16 cellular contexts compared by ENCODE assay signal in genomic region chr5:158727771-158728311, GRCh38.
DNase-seq lines count a peak whose midpoint lies in the region; ATAC-seq and TF ChIP-seq lines count a peak whose summit lies in the region.
"Had no signal": no experiment of that assay in that cellular context is flagged by ENCODE, and none has a peak within 500 bp of the region (broad histone marks: within the 10 kb centered on the region; RNA-seq: fewer than 3 reads in every experiment).

No MANE protein-coding gene starts in this region.

- H3K4me1 ChIP-seq in ACC112 (ENCODE audit: control insufficient read depth, insufficient read depth, low read length, unreplicated experiment) = peaks cover 32% of the 10 kb centered on the region

- no peaks in the 10 kb centered on the region for H3K27me3 ChIP-seq in ACC112 (ENCODE audit: insufficient read depth, low read length)

- no peaks in the 10 kb centered on the region for H3K79me2 ChIP-seq in ACC112 (ENCODE audit: control insufficient read depth, insufficient read depth, low read length, unreplicated experiment)

- peaks cover 37% of the 10 kb centered on the region for H3K4me1 Mint-ChIP-seq in WTC11
- peaks cover 41% of the 10 kb centered on the region for H3K4me1 Mint-ChIP-seq in glutamatergic neuron (ENCODE audit: low read depth, unreplicated experiment)
- peaks cover 32% of the 10 kb centered on the region for H3K4me1 Mint-ChIP-seq in neural crest cell
- no peaks in the 10 kb centered on the region for H3K4me1 Mint-ChIP-seq in activated naive CD8-positive, alpha-beta T cell treated with anti-CD3 and anti-CD28 coated beads, Interleukin-2, amount 50 U/mL, for 24 hours

- H3K9me3 Mint-ChIP-seq in WTC11 = no peaks in the 10 kb centered on the region
- peaks cover 31% of the 10 kb centered on the region for H3K9me3 Mint-ChIP-seq in glutamatergic neuron (ENCODE audit: unreplicated experiment)
- no peaks in the 10 kb centered on the region for H3K9me3 Mint-ChIP-seq in neural crest cell
- H3K9me3 Mint-ChIP-seq in activated naive CD8-positive, alpha-beta T cell treated with anti-CD3 and anti-CD28 coated beads, Interleukin-2, amount 50 U/mL, for 24 hours = no peaks in the 10 kb centered on the region
- H3K9me3 Mint-ChIP-seq: activated T-cell treated with anti-CD3 and anti-CD28 coated beads, Interleukin-2, amount 50 U/mL, for 24 hours; GM23338 had no signal

- peak; percentile 15; the same call in 1 of the 2 replicates for ATAC-seq in WTC11
- no peak for ATAC-seq in GM19397 (IDR thresholded peaks at IDR 0.05; ENCODE audit: unreplicated experiment)
- ATAC-seq in activated naive CD8-positive, alpha-beta T cell treated with anti-CD3 and anti-CD28 coated beads, Interleukin-2, amount 50 U/mL, for 24 hours = no peak
- ATAC-seq in GM21529 (IDR thresholded peaks at IDR 0.05; ENCODE audit: unreplicated experiment) = no peak

- peaks cover 31% of the 10 kb centered on the region for H3K27me3 Mint-ChIP-seq in WTC11 (ENCODE audit: low read depth)
- peaks cover 9% of the 10 kb centered on the region for H3K27me3 Mint-ChIP-seq in glutamatergic neuron (ENCODE audit: unreplicated experiment)
- H3K27me3 Mint-ChIP-seq in neural crest cell (ENCODE audit: low read depth) = peaks cover 3% of the 10 kb centered on the region
- peaks cover 2% of the 10 kb centered on the region for H3K27me3 Mint-ChIP-seq in activated naive CD8-positive, alpha-beta T cell treated with anti-CD3 and anti-CD28 coated beads, Interleukin-2, amount 50 U/mL, for 24 hours

- POLR2A ChIA-PET in WTC11 (lab: Charles Lee) = no interaction called here

- H3K4me3 ChIP-seq in ACC112 (ENCODE audit: low read depth, low read length) = peak overlapping the region; percentile 25; the same call in 1 of the 2 replicates
- H3K4me3 ChIP-seq: GM23338, skin epidermis, thoracic aorta had no signal

- H3K36me3 ChIP-seq in ACC112 (ENCODE audit: insufficient read depth, low read length) = peaks cover 29% of the 10 kb centered on the region

- H2AFZ ChIP-seq in ACC112 (ENCODE audit: low read length, unreplicated experiment) = no peak overlapping the region
- H2AFZ ChIP-seq: GM23338 had no signal

- CTCF ChIA-PET in WTC11 (lab: Charles Lee) = no interaction called here

- H3K27ac ChIP-seq in ACC112 (ENCODE audit: low read depth, low read length) = peak overlapping the region; percentile 36; the same call in 1 of the 2 replicates
- H3K27ac ChIP-seq: thoracic aorta had no signal

- TF ChIP-seq CTCF in WTC11 (IDR thresholded peaks at IDR 0.05) (no peak), glutamatergic neuron (IDR thresholded peaks at IDR 0.05; ENCODE audit: partially characterized antibody, unreplicated experiment) (no peak), neural crest cell (conservative IDR thresholded peaks at IDR 0.05) (no peak)

- DNase-seq in WTC11 (ENCODE audit: low spot score) = no peak
- no peak for DNase-seq in glutamatergic neuron
- DNase-seq in neural crest cell (ENCODE audit: low read depth, low spot score) = no peak
- DNase-seq in Ammon's horn (ENCODE audit: low spot score) = no peak
- no peak for DNase-seq in activated naive CD8-positive, alpha-beta T cell treated with anti-CD3 and anti-CD28 coated beads, Interleukin-2, amount 50 U/mL, for 24 hours
- DNase-seq: activated CD4-positive, alpha-beta T cell treated with anti-CD3 and anti-CD28 coated beads for 1 hour; activated T-cell treated with anti-CD3 and anti-CD28 coated beads, Interleukin-2, amount 50 U/mL, for 24 hours; DMS 273 treated with DMSO at 0.1 percent for 48 hours; NCI-H2107; SW 1271 had no signal

- H3K36me3 Mint-ChIP-seq in WTC11 (no peaks in the 10 kb centered on the region), glutamatergic neuron (ENCODE audit: unreplicated experiment) (no peaks in the 10 kb centered on the region), neural crest cell (ENCODE audit: low read depth) (no peaks in the 10 kb centered on the region)
- no peaks in the 10 kb centered on the region for H3K36me3 Mint-ChIP-seq in activated naive CD8-positive, alpha-beta T cell treated with anti-CD3 and anti-CD28 coated beads, Interleukin-2, amount 50 U/mL, for 24 hours (ENCODE audit: low read depth)

- H3K4me3 Mint-ChIP-seq in WTC11 (no peak overlapping the region), glutamatergic neuron (ENCODE audit: unreplicated experiment) (no peak overlapping the region), neural crest cell (peak overlapping the region; percentile 3)
- H3K4me3 Mint-ChIP-seq in activated naive CD8-positive, alpha-beta T cell treated with anti-CD3 and anti-CD28 coated beads, Interleukin-2, amount 50 U/mL, for 24 hours = no peak overlapping the region
- H3K4me3 Mint-ChIP-seq: activated T-cell treated with anti-CD3 and anti-CD28 coated beads, Interleukin-2, amount 50 U/mL, for 24 hours; GM23338 had no signal

- no peak overlapping the region for H3K27ac Mint-ChIP-seq in WTC11
- peak overlapping the region; percentile 89 for H3K27ac Mint-ChIP-seq in glutamatergic neuron (ENCODE audit: unreplicated experiment)
- H3K27ac Mint-ChIP-seq in neural crest cell (ENCODE audit: unreplicated experiment) = no peak overlapping the region
- H3K27ac Mint-ChIP-seq in activated naive CD8-positive, alpha-beta T cell treated with anti-CD3 and anti-CD28 coated beads, Interleukin-2, amount 50 U/mL, for 24 hours = no peak overlapping the region
- H3K27ac Mint-ChIP-seq: activated T-cell treated with anti-CD3 and anti-CD28 coated beads, Interleukin-2, amount 50 U/mL, for 24 hours; GM23338 had no signal

TF ChIP-seq in WTC11, 78 proteins besides CTCF, POLR2A, EP300 and RAD21:
- TF ChIP-seq ATF2 (CRISPR knock-in tag; IDR thresholded peaks at IDR 0.05; ENCODE audit: borderline replicate concordance, low read depth) (no peak), SMAD3 (CRISPR knock-in tag; IDR thresholded peaks at IDR 0.05; ENCODE audit: borderline replicate concordance) (no peak), ETV6 (CRISPR knock-in tag; IDR thresholded peaks at IDR 0.05) (no peak), SOX15 (CRISPR knock-in tag; IDR thresholded peaks at IDR 0.05) (no peak), SMAD4 (CRISPR knock-in tag; IDR thresholded peaks at IDR 0.05) (no peak), USF2 (CRISPR knock-in tag; IDR thresholded peaks at IDR 0.05) (no peak), HMGA2 (CRISPR knock-in tag; IDR thresholded peaks at IDR 0.05) (no peak), ZNF232 (CRISPR knock-in tag; IDR thresholded peaks at IDR 0.05) (no peak), TP53 (CRISPR knock-in tag; IDR thresholded peaks at IDR 0.05) (no peak), ZBTB21 (CRISPR knock-in tag; IDR thresholded peaks at IDR 0.05; ENCODE audit: borderline replicate concordance) (no peak), E2F1 (CRISPR knock-in tag; IDR thresholded peaks at IDR 0.05) (no peak), ESRRA (CRISPR knock-in tag; IDR thresholded peaks at IDR 0.05; ENCODE audit: borderline replicate concordance) (no peak)
- TF ChIP-seq, protein P1, sequence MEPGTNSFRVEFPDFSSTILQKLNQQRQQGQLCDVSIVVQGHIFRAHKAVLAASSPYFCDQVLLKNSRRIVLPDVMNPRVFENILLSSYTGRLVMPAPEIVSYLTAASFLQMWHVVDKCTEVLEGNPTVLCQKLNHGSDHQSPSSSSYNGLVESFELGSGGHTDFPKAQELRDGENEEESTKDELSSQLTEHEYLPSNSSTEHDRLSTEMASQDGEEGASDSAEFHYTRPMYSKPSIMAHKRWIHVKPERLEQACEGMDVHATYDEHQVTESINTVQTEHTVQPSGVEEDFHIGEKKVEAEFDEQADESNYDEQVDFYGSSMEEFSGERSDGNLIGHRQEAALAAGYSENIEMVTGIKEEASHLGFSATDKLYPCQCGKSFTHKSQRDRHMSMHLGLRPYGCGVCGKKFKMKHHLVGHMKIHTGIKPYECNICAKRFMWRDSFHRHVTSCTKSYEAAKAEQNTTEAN (CRISPR knock-in tag; IDR thresholded peaks at IDR 0.05) = no peak
- TF ChIP-seq, protein P2, sequence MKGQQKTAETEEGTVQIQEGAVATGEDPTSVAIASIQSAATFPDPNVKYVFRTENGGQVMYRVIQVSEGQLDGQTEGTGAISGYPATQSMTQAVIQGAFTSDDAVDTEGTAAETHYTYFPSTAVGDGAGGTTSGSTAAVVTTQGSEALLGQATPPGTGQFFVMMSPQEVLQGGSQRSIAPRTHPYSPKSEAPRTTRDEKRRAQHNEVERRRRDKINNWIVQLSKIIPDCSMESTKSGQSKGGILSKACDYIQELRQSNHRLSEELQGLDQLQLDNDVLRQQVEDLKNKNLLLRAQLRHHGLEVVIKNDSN (CRISPR knock-in tag; IDR thresholded peaks at IDR 0.05) = no peak
TF ChIP-seq in WTC11: peak in this region for 0.
